ENCODE assay signal across 18 cellular contexts in the genomic region with DNA sequence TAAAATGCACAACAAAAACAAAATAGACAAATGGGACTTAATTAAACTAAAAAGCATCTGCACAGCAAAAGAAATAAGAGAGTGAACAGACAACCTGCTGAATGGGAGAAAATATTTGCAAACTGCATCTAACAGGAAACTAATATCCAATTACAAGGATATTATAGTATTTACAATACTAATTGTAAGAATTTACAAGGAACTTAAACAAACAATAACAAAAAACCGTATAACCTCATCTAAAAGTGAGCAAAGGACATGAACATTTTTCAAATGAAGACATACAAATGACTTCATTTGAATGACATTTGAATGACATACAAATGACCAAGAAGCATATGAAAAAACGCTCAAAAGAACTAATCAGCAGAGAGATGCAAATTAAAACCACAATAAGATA.
"Had no signal": no experiment of that assay in that cellular context is flagged by ENCODE, and none has a peak within 500 bp of the region (broad histone marks: within the 10 kb centered on the region; RNA-seq: fewer than 3 reads in every experiment).

No MANE protein-coding gene starts in this region.

- DNase-seq: dermis blood vessel endothelial cell; effector memory CD4-positive, alpha-beta T cell; erythroblast; esophagus squamous epithelium; foreskin melanocyte; natural killer cell; occipital lobe; ovary; posterior cingulate gyrus; psoas muscle; right cardiac atrium; sigmoid colon; spleen; stimulated activated CD4-positive, alpha-beta T cell treated with anti-CD3 and anti-CD28 coated beads, Interleukin-4, amount 100 ng/mL, for 4 hours; stimulated activated naive CD8-positive, alpha-beta T cell treated with anti-CD3 and anti-CD28 coated beads, Interleukin-15, Interleukin-2, amounts not matched to agents 100 U/mL and 50 U/mL, for 24 hours had no signal

- H3K36me3 Mint-ChIP-seq: natural killer cell had no signal

- H3K27me3 Mint-ChIP-seq: memory B cell; stimulated activated memory B cell treated with anti-CD40 and anti-IgM and Interleukin-4, amounts not matched to agents 10 μg/mL and 1 μg/mL and 100 μg/mL, for 72 hours had no signal

- H3K4me3 Mint-ChIP-seq: memory B cell; natural killer cell; stimulated activated memory B cell treated with anti-CD40 and anti-IgM and Interleukin-4, amounts not matched to agents 10 μg/mL and 1 μg/mL and 100 μg/mL, for 72 hours had no signal

- H3K9me3 Mint-ChIP-seq: memory B cell; natural killer cell; stimulated activated memory B cell treated with anti-CD40 and anti-IgM and Interleukin-4, amounts not matched to agents 10 μg/mL and 1 μg/mL and 100 μg/mL, for 72 hours had no signal

- H3K27ac Mint-ChIP-seq: memory B cell; natural killer cell; stimulated activated memory B cell treated with anti-CD40 and anti-IgM and Interleukin-4, amounts not matched to agents 10 μg/mL and 1 μg/mL and 100 μg/mL, for 72 hours had no signal

- ATAC-seq: left lobe of liver; natural killer cell; psoas muscle; right cardiac atrium; stimulated activated memory B cell treated with anti-CD40 and anti-IgM and Interleukin-4, amounts not matched to agents 10 μg/mL and 1 μg/mL and 100 μg/mL, for 72 hours; stimulated activated naive CD8-positive, alpha-beta T cell treated with anti-CD3 and anti-CD28 coated beads, Interleukin-15, Interleukin-2, amounts not matched to agents 100 U/mL and 50 U/mL, for 24 hours had no signal
